In genomic region chr12:77954156-77954555, GRCh38 we compare ENCODE assay signal across 17 cellular contexts.
A peak's percentile ranks its signal among the peaks of the same experiment; 100 is the strongest.
DNase-seq lines count a peak whose midpoint lies in the region; ATAC-seq and TF ChIP-seq lines count a peak whose summit lies in the region.
"Had no signal": no experiment of that assay in that cellular context is flagged by ENCODE, and none has a peak within 500 bp of the region (broad histone marks: within the 10 kb centered on the region; RNA-seq: fewer than 3 reads in every experiment).

No MANE protein-coding gene starts in this region.

- ATAC-seq in PC-3 = peak; percentile 63; the same call in 1 of the 2 replicates
- ATAC-seq: HCT116, T-cell had no signal

- H3K4me1 ChIP-seq in PC-3 (ENCODE audit: insufficient read depth, low read length) = peaks cover 9% of the 10 kb centered on the region; the same call in 1 of the 2 replicates
- no peaks in the 10 kb centered on the region for H3K4me1 ChIP-seq in fibroblast of lung (ENCODE audit: control insufficient read depth, extremely low read depth, insufficient read depth, low read length)
- H3K4me1 ChIP-seq: BLaER1 treated with 17β-estradiol and CSF1 and Interleukin-3, amounts not matched to agents 10 nM and 100 nM; SJCRH30 had no signal

- H3K9ac ChIP-seq in PC-3 (ENCODE audit: low read length) = no peak overlapping the region
- no peak overlapping the region for H3K9ac ChIP-seq in fibroblast of lung (ENCODE audit: insufficient read depth, low read length)
- H3K9ac ChIP-seq: BLaER1 treated with 17β-estradiol and CSF1 and Interleukin-3, amounts not matched to agents 10 nM and 100 nM had no signal

- H3K79me2 ChIP-seq in PC-3 (ENCODE audit: low read length) = no peaks in the 10 kb centered on the region
- peaks cover 49% of the 10 kb centered on the region for H3K79me2 ChIP-seq in fibroblast of lung (ENCODE audit: control insufficient read depth, insufficient read depth, low read length)

- H3K27ac ChIP-seq in PC-3 (ENCODE audit: low read length) (no peak overlapping the region), fibroblast of lung (ENCODE audit: insufficient read depth, low read length) (no peak overlapping the region)
- H3K27ac ChIP-seq: BLaER1 treated with 17β-estradiol and CSF1 and Interleukin-3, amounts not matched to agents 10 nM and 100 nM; HL-60; SJCRH30 had no signal

- DNase-seq in HCEC 1CT (peak; percentile 54), PC-3 (peak; percentile 33), fibroblast of lung (ENCODE audit: low read depth in 2 of 2) (peak; percentile 54 to 62), cortex of kidney (lab: John Stamatoyannopoulos, UW) (no peak), kidney glomerular epithelial cell (lab: John Stamatoyannopoulos, UW) (no peak), amniotic stem cell (lab: John Stamatoyannopoulos, UW) (no peak)
- DNase-seq in stimulated activated CD4-positive, alpha-beta T cell treated with anti-CD3 and anti-CD28 coated beads, Interleukin-4, amount 100 ng/mL, for 4 hours = no peak
- DNase-seq: KBM-7, NCI-H1048, NCI-H2171, NCI-H510A treated with DMSO at 0.1 percent for 48 hours, RPMI8226, SJCRH30, T-cell had no signal

- H4K20me1 ChIP-seq in PC-3 (ENCODE audit: low read length) (no peaks in the 10 kb centered on the region), fibroblast of lung (ENCODE audit: control insufficient read depth, extremely low read depth, insufficient read depth, low read length) (no peaks in the 10 kb centered on the region)
- H4K20me1 ChIP-seq: BLaER1 treated with 17β-estradiol and CSF1 and Interleukin-3, amounts not matched to agents 10 nM and 100 nM had no signal

- TF ChIP-seq CTCF in PC-3 (conservative IDR thresholded peaks at IDR 0.05; ENCODE audit: low read depth, low read length) (no peak), fibroblast of lung (conservative IDR thresholded peaks at IDR 0.05 in 1 of 2, IDR thresholded peaks at IDR 0.05 in 1 of 2; ENCODE audit: low read depth in 1 of 2, low read length in 2 of 2) (no peak)

- H3K9me3 ChIP-seq in PC-3 (ENCODE audit: low read length) (no peaks in the 10 kb centered on the region), fibroblast of lung (ENCODE audit: control insufficient read depth, insufficient read depth, low read depth, low read length) (no peaks in the 10 kb centered on the region)
- H3K9me3 ChIP-seq: BLaER1 treated with 17β-estradiol and CSF1 and Interleukin-3, amounts not matched to agents 10 nM and 100 nM; SJCRH30 had no signal

- BruUV-seq in PC-3 (replicated peaks; lab: Mats Ljungman, UMichigan) = no TSS peak

- H3K9me2 ChIP-seq in PC-3 (replicated peaks; ENCODE audit: low read length) = no peaks in the 10 kb centered on the region

- H3K4me2 ChIP-seq in PC-3 (ENCODE audit: low read length) (no peak overlapping the region), fibroblast of lung (ENCODE audit: extremely low read depth, insufficient read depth, low read length) (no peak overlapping the region)
- H3K4me2 ChIP-seq: BLaER1 treated with 17β-estradiol and CSF1 and Interleukin-3, amounts not matched to agents 10 nM and 100 nM had no signal

- no peaks in the 10 kb centered on the region for H3K36me3 ChIP-seq in PC-3 (ENCODE audit: low read depth, low read length)
- no peaks in the 10 kb centered on the region for H3K36me3 ChIP-seq in fibroblast of lung (ENCODE audit: control insufficient read depth, insufficient read depth, low read length)
- H3K36me3 ChIP-seq: BLaER1 treated with 17β-estradiol and CSF1 and Interleukin-3, amounts not matched to agents 10 nM and 100 nM; SJCRH30 had no signal

- CTCF ChIA-PET in PC-3 (lab: Charles Lee) = no interaction called here

- H3K4me3 ChIP-seq in PC-3 (ENCODE audit: low read length) (no peak overlapping the region), fibroblast of lung (replicated peaks in 1 of 4; ENCODE audit: control extremely low read depth in 1 of 4, insufficient read depth in 1 of 4, low read depth in 3 of 4, low read length in 4 of 4) (no peak overlapping the region)
- H3K4me3 ChIP-seq: BLaER1 treated with 17β-estradiol and CSF1 and Interleukin-3, amounts not matched to agents 10 nM and 100 nM; SJCRH30 had no signal

- no peaks in the 10 kb centered on the region for H3K27me3 ChIP-seq in PC-3 (ENCODE audit: low read length)
- H3K27me3 ChIP-seq in fibroblast of lung (ENCODE audit: control insufficient read depth, insufficient read depth, low read length) = no peaks in the 10 kb centered on the region
- H3K27me3 ChIP-seq: BLaER1 treated with 17β-estradiol and CSF1 and Interleukin-3, amounts not matched to agents 10 nM and 100 nM; SJCRH30 had no signal

- H3F3A ChIP-seq in PC-3 (ENCODE audit: low read length, unreplicated experiment) = no peaks in the 10 kb centered on the region

- POLR2A ChIA-PET in PC-3 (lab: Charles Lee; ENCODE audit: unreplicated experiment) = no interaction called here

- intact Hi-C loops in PC-3 (cut with micrococcal nuclease) = no loop called here

- no peak overlapping the region for H2AFZ ChIP-seq in PC-3 (ENCODE audit: low read length)
- no peak overlapping the region for H2AFZ ChIP-seq in fibroblast of lung (ENCODE audit: low read length)

Comparison
In these comparisons a context has a peak if more than half of its experiments do, and no peak if none do; other contexts are left out.
1. DNase-seq: peak in HCEC 1CT (single experiment), PC-3 (single experiment) and fibroblast of lung (2 of 2); none in stimulated activated CD4-positive, alpha-beta T cell treated with anti-CD3 and anti-CD28 coated beads, Interleukin-4, amount 100 ng/mL, for 4 hours (0 of 2), cortex of kidney (single experiment), kidney glomerular epithelial cell (single experiment) and amniotic stem cell (single experiment).